10 cellular contexts compared by ENCODE assay signal in the genomic region with DNA sequence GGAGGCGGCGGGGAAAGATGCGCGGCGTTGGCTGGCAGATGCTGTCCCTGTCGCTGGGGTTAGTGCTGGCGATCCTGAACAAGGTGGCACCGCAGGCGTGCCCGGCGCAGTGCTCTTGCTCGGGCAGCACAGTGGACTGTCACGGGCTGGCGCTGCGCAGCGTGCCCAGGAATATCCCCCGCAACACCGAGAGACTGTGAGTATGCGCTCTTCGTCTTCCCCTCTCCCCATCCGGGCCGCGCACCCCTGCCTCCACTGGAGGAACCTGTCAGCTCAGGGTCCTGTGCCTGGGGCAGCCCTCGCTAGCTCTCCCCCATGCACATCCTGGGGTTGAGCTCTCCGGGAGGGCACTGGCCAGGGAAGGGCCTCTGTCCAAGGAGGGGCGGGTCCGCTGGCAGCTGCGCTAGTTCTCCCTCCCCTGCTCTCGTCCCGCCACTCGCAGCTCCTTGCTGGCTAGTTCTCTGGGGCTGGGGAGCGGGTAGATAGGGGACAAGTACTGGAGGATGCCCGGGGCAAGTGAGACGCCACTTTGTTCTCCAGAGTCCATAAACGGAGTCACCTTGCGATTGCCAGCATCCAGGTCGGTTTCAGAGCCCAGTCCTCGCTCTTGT. TPM values are rescaled to one million over a fixed set of nuclear protein-coding genes. Genes with fewer than 3 reads are reported as not detected.
DNase-seq lines count a peak whose midpoint lies in the region; ATAC-seq and TF ChIP-seq lines count a peak whose summit lies in the region.
"Had no signal": no experiment of that assay in that cellular context is flagged by ENCODE, and none has a peak within 500 bp of the region (broad histone marks: within the 10 kb centered on the region; RNA-seq: fewer than 3 reads in every experiment).

No MANE protein-coding gene starts in this region.

- no peaks in the 10 kb centered on the region for H3K9me3 ChIP-seq in stomach

- ATAC-seq in GM21737 (IDR thresholded peaks at IDR 0.05; ENCODE audit: unreplicated experiment) (no peak), left lobe of liver (no peak), GM19395 (IDR thresholded peaks at IDR 0.05; ENCODE audit: unreplicated experiment) (no peak)

- WGBS in stomach, 5 donors = 2 to 6% (median 3%) methylated on average over 15 to 38 of the region's 38 CpGs

- TF ChIP-seq POLR2A in stomach (IDR thresholded peaks at IDR 0.05) = no peak

- intact Hi-C loops in stomach (cut with DNase I; ENCODE audit: low total_unique reads) = no loop called here

- peak overlapping the region; percentile 53 to 78 (median 64) for H3K4me3 ChIP-seq in stomach

- DNase-seq in NCI-H1092 treated with DMSO at 0.1 percent for 48 hours (lab: John Stamatoyannopoulos, UW) (peak; percentile 39), NCI-H1092 (lab: John Stamatoyannopoulos, UW) (no peak), astrocyte of the hippocampus (ENCODE audit: low read depth, low spot score) (peak; percentile 56), islet precursor cell (peak; percentile 77), stomach (no peak), left lobe of liver (ENCODE audit: low spot score) (no peak)

- TF ChIP-seq EP300 in stomach (IDR thresholded peaks at IDR 0.05) = no peak

- peaks cover 0 to 51% (median 40%) of the 10 kb centered on the region in 4 donors for H3K4me1 ChIP-seq in stomach

- H3K36me3 ChIP-seq in stomach = no peaks in the 10 kb centered on the region

- H3K27ac ChIP-seq in stomach = peak overlapping the region in 3 of 5 donors; percentile 9 to 71 (median 32)
- H3K27ac ChIP-seq: 22Rv1 had no signal

- H3K27me3 ChIP-seq in stomach = peaks cover 0 to 48% (median 37%) of the 10 kb centered on the region in 3 donors

- no peak for TF ChIP-seq CTCF in stomach (IDR thresholded peaks at IDR 0.05)

RNA-seq across cellular contexts. Expression of gene SLIT2, which starts 2.2 kb away (rescaled TPM):
- total RNA-seq in stomach (10 to 100 TPM in 2 of 5 donors, 1 to 10 TPM in 3; 4.1 to 57.3 (median 9.6) TPM), left lobe of liver (0.63 TPM)
- 1 to 10 TPM; 2.1 to 4.6 (median 2.6) TPM for polyA plus RNA-seq in stomach
- polyA plus RNA-seq: IgD-negative memory B cell had no signal

Comparison
In these comparisons a context has a peak if more than half of its experiments do, and no peak if none do; other contexts are left out.
1. DNase-seq: peak in NCI-H1092 treated with DMSO at 0.1 percent for 48 hours (single experiment), astrocyte of the hippocampus (single experiment) and islet precursor cell (single experiment); none in NCI-H1092 (single experiment), stomach (single experiment) and left lobe of liver (single experiment).